9 cellular contexts compared by ENCODE assay signal in the genomic region with DNA sequence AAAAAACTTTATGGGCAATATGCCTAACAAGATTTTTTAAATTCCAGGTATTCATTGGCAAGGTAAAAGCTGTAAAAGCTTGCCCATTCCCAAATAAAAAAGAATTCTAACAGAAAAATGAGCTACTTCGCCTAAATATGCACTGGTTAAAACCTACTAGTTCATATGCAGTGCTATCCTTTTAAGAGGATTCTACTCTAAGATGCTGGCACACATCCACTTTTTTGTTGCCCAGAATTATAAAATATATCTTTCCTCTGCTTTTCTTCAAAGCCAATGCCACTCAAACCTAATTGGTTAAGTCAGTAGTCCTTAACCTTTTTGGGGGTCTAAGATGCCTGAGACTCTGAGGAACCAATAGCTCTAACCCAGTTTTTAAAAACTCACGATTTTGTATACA. TPM values are rescaled to one million over a fixed set of nuclear protein-coding genes. Genes with fewer than 3 reads are reported as not detected.
DNase-seq lines count a peak whose midpoint lies in the region; ATAC-seq, FAIRE-seq and TF ChIP-seq lines count a peak whose summit lies in the region.
"Had no signal": no experiment of that assay in that cellular context is flagged by ENCODE, and none has a peak within 500 bp of the region (broad histone marks: within the 10 kb centered on the region; RNA-seq: fewer than 3 reads in every experiment).

No MANE protein-coding gene starts in this region.

- ATAC-seq in Right ventricle myocardium inferior: no peak
- ATAC-seq in activated naive CD4-positive, alpha-beta T cell treated with anti-CD3 and anti-CD28 coated beads, Interleukin-2, amount 50 U/mL, for 72 hours: no peak

- H3K27me3 Mint-ChIP-seq in type B pancreatic cell: peaks cover 9% of the 10 kb centered on the region

- H3K9me3 Mint-ChIP-seq in activated naive CD4-positive, alpha-beta T cell treated with anti-CD3 and anti-CD28 coated beads, Interleukin-2, amount 50 U/mL, for 72 hours: no peaks in the 10 kb centered on the region
- no peaks in the 10 kb centered on the region for H3K9me3 Mint-ChIP-seq in type B pancreatic cell

- H3K36me3 Mint-ChIP-seq in activated naive CD4-positive, alpha-beta T cell treated with anti-CD3 and anti-CD28 coated beads, Interleukin-2, amount 50 U/mL, for 72 hours: peaks cover 16 to 25% of the 10 kb centered on the region in 2 donors
- H3K36me3 Mint-ChIP-seq in type B pancreatic cell: peaks cover 21% of the 10 kb centered on the region

- H3K9me1 ChIP-seq in keratinocyte (ENCODE audit: control insufficient read depth, extremely low read depth, insufficient read depth, low read length): no peaks in the 10 kb centered on the region

- peak overlapping the region; percentile 92 for H3K4me3 ChIP-seq in cardiac muscle cell
- peak overlapping the region; percentile 92 to 95 (median 93) for H3K4me3 ChIP-seq in keratinocyte (ENCODE audit: control insufficient read depth in 2 of 3, extremely low read depth in 1 of 3, insufficient read depth in 2 of 3, low read depth in 1 of 3, low read length in 3 of 3)

- no peaks in the 10 kb centered on the region for H3K27me3 ChIP-seq in cardiac muscle cell
- no peaks in the 10 kb centered on the region for H3K27me3 ChIP-seq in keratinocyte (ENCODE audit: control insufficient read depth, extremely low read depth, insufficient read depth, low read length)

- H3K9me3 ChIP-seq in cardiac muscle cell (ENCODE audit: low read depth) (no peaks in the 10 kb centered on the region), keratinocyte (ENCODE audit: control insufficient read depth, low read depth, low read length) (no peaks in the 10 kb centered on the region)

- peak overlapping the region; percentile 96 to 99 for H3K27ac Mint-ChIP-seq in activated naive CD4-positive, alpha-beta T cell treated with anti-CD3 and anti-CD28 coated beads, Interleukin-2, amount 50 U/mL, for 72 hours
- H3K27ac Mint-ChIP-seq in type B pancreatic cell: peak overlapping the region; percentile 99

- intact Hi-C loops in Right ventricle myocardium inferior (cut with DNase I): loop anchor here (5.0 to 10.0 kb wide), 5 partner anchors 122 to 317 kb away; partner anchors contain the start of gene FAM161A

- peaks cover 32% of the 10 kb centered on the region for H3K4me1 ChIP-seq in cardiac muscle cell (ENCODE audit: low read depth)
- peaks cover 17% of the 10 kb centered on the region for H3K4me1 ChIP-seq in keratinocyte (ENCODE audit: control insufficient read depth, extremely low read depth, insufficient read depth, low read length)

- H3K9ac ChIP-seq in keratinocyte (ENCODE audit: control insufficient read depth, extremely low read depth, insufficient read depth, low read length): peak overlapping the region; percentile 93

- H2AFZ ChIP-seq in keratinocyte (ENCODE audit: control insufficient read depth, low read length): no peak overlapping the region

- H3K4me2 ChIP-seq in keratinocyte (ENCODE audit: control insufficient read depth, extremely low read depth, insufficient read depth, low read depth, low read length): peak overlapping the region; percentile 77

- H3K27ac ChIP-seq in cardiac muscle cell: peak overlapping the region; percentile 97
- H3K27ac ChIP-seq in keratinocyte (ENCODE audit: control insufficient read depth, insufficient read depth, low read length): peak overlapping the region; percentile 97

- dilution Hi-C loops in keratinocyte (cut with MboI; ENCODE audit: extremely low pct_ligation_motif_present, low sequenced_read_pairs): no loop called here

- no peak for TF ChIP-seq CTCF in cardiac muscle cell (IDR thresholded peaks at IDR 0.05; ENCODE audit: low read depth, low read length)
- TF ChIP-seq CTCF in keratinocyte (optimal IDR thresholded peaks at IDR 0.05 in 1 of 3, IDR thresholded peaks at IDR 0.05 in 1 of 3, conservative IDR thresholded peaks at IDR 0.05 in 1 of 3; ENCODE audit: extremely low read depth in 1 of 3, insufficient read depth in 2 of 3, low read length in 3 of 3): no peak
- TF ChIP-seq CTCF in type B pancreatic cell (conservative IDR thresholded peaks at IDR 0.05): no peak

- H3K36me3 ChIP-seq in cardiac muscle cell (peaks cover 8% of the 10 kb centered on the region), keratinocyte (ENCODE audit: control insufficient read depth in 2 of 2, extremely low read depth in 1 of 2, insufficient read depth in 2 of 2, low read length in 2 of 2) (peaks cover 1 to 9% of the 10 kb centered on the region in 2 experiments)

- peaks cover 9% of the 10 kb centered on the region for H4K20me1 ChIP-seq in keratinocyte (ENCODE audit: control insufficient read depth, extremely low read depth, insufficient read depth, low read length)

- no peak for FAIRE-seq in keratinocyte (lab: Jason Lieb, UNC)
- FAIRE-seq: G401.6 had no signal

- peaks cover 28% of the 10 kb centered on the region for H3K4me1 Mint-ChIP-seq in type B pancreatic cell (ENCODE audit: unreplicated experiment)

- peaks cover 80% of the 10 kb centered on the region for H3K79me2 ChIP-seq in keratinocyte (ENCODE audit: control insufficient read depth, insufficient read depth, low read length)

- H3K4me3 Mint-ChIP-seq in type B pancreatic cell: peak overlapping the region; percentile 99

- DNase-seq in cardiac muscle cell (ENCODE audit: low read depth in 1 of 2, low spot score in 1 of 2) (no peak), Right ventricle myocardium inferior (ENCODE audit: missing footprints) (no peak), keratinocyte (ENCODE audit: low read depth, low spot score) (no peak), type B pancreatic cell (ENCODE audit: extremely low spot score, unreplicated experiment) (no peak), epidermal melanocyte (ENCODE audit: insufficient read length, low spot score) (no peak), NOMO-1 (lab: John Stamatoyannopoulos, UW; ENCODE audit: unreplicated experiment in 2 of 2) (no peak), HUDEP-2 (lab: John Stamatoyannopoulos, UW; ENCODE audit: unreplicated experiment in 76 of 76) (no peak)
- DNase-seq in activated naive CD4-positive, alpha-beta T cell treated with anti-CD3 and anti-CD28 coated beads, Interleukin-2, amount 50 U/mL, for 72 hours (ENCODE audit: low spot score in 2 of 2): no peak

RNA-seq across cellular contexts. Expression of gene XPO1, which starts 3.2 kb away (rescaled TPM):
- total RNA-seq in cardiac muscle cell (94.8 and 160 TPM in 2 replicates), Right ventricle myocardium inferior (66.4 TPM), type B pancreatic cell (ENCODE audit: low replicate concordance) (132 and 227 TPM in 2 replicates)
- polyA plus RNA-seq in cardiac muscle cell (80.6 and 103 TPM in 2 replicates), keratinocyte (61.9 to 144 TPM (median 79.8 TPM) in 3 replicates)
- total RNA-seq in activated naive CD4-positive, alpha-beta T cell treated with anti-CD3 and anti-CD28 coated beads, Interleukin-2, amount 50 U/mL, for 72 hours: 100 to 1,000 TPM; 208 to 300 TPM
- polyA plus RNA-seq in keratinocyte (2011; ENCODE audit: low read depth): 236 TPM
- polyA plus RNA-seq in keratinocyte (2011; cell fraction: cytosol; rRNA removed): 37.3 and 85.1 TPM in 2 replicates
- polyA plus RNA-seq in keratinocyte (2011; cell fraction: nucleus; rRNA removed): 154 and 189 TPM in 2 replicates
- polyA plus RNA-seq in keratinocyte (2012; ENCODE audit: low replicate concordance): 57.8 and 71.2 TPM in 2 replicates
- 19.6 to 173 TPM (median 81.6 TPM) in 3 replicates for polyA minus RNA-seq in keratinocyte
- polyA minus RNA-seq in keratinocyte (2011; cell fraction: cytosol; rRNA and poly(A)+ RNA removed): 66.4 TPM
- 83.3 and 170 TPM in 2 replicates for polyA minus RNA-seq in keratinocyte (2011; cell fraction: nucleus; rRNA and poly(A)+ RNA removed)
